Comparison of ENCODE assay signal across 8 cellular contexts in genomic region chr20:62238569-62239277, GRCh38. TPM values are rescaled to one million over a fixed set of nuclear protein-coding genes. Genes with fewer than 3 reads are reported as not detected.
DNase-seq lines count a peak whose midpoint lies in the region; ATAC-seq, FAIRE-seq and TF ChIP-seq lines count a peak whose summit lies in the region.

No MANE protein-coding gene starts in this region.

- H4K20me1 ChIP-seq in astrocyte (ENCODE audit: insufficient read depth, low read length) = peaks cover 46% of the 10 kb centered on the region

- FAIRE-seq in astrocyte (lab: Jason Lieb, UNC) = no peak

- peaks cover under 1% of the 10 kb centered on the region for H3K27me3 Mint-ChIP-seq in astrocyte (ENCODE audit: low read depth, unreplicated experiment)

- TF ChIP-seq CTCF in C4-2B (conservative IDR thresholded peaks at IDR 0.05) (no peak), astrocyte (IDR thresholded peaks at IDR 0.05; ENCODE audit: insufficient read depth, low read depth, low read length) (no peak), tibial nerve (IDR thresholded peaks at IDR 0.05) (no peak)

- H3K27me3 ChIP-seq in astrocyte (ENCODE audit: insufficient read depth, low read length) (no peaks in the 10 kb centered on the region), tibial nerve (peaks cover 0 to 1% of the 10 kb centered on the region in 2 donors)

- peaks cover 2% of the 10 kb centered on the region for H3K9me3 Mint-ChIP-seq in astrocyte (ENCODE audit: unreplicated experiment)

- peaks cover 11% of the 10 kb centered on the region for H3K36me3 Mint-ChIP-seq in astrocyte (ENCODE audit: low read depth, unreplicated experiment)

- peak overlapping the region; percentile 79 for H3K9ac ChIP-seq in astrocyte (ENCODE audit: low read length)

- peak overlapping the region; percentile 92 for H3K4me3 Mint-ChIP-seq in astrocyte (ENCODE audit: unreplicated experiment)

- H3K27ac Mint-ChIP-seq in astrocyte (ENCODE audit: unreplicated experiment) = peak overlapping the region; percentile 66

- H3K4me1 ChIP-seq in astrocyte (ENCODE audit: insufficient read depth, low read length) = peaks cover 9% of the 10 kb centered on the region
- H3K4me1 ChIP-seq in tibial nerve = peaks cover 0 to 30% (median 12%) of the 10 kb centered on the region in 4 donors

- DNase-seq in HuH-7.5 (ENCODE audit: low spot score) (peak; percentile 85), astrocyte (ENCODE audit: low read depth) (no peak), kidney tubule cell (ENCODE audit: low spot score) (peak; percentile 58), tibial nerve (ENCODE audit: low spot score in 2 of 2) (no peak), NCI-H128 (lab: John Stamatoyannopoulos, UW; ENCODE audit: unreplicated experiment) (no peak), GDM1 (lab: John Stamatoyannopoulos, UW) (no peak)

- TF ChIP-seq POLR2A in tibial nerve (IDR thresholded peaks at IDR 0.05) = no peak

- peak overlapping the region; percentile 80 for H3K27ac ChIP-seq in C4-2B
- H3K27ac ChIP-seq in astrocyte (ENCODE audit: low read depth, low read length) = no peak overlapping the region
- H3K27ac ChIP-seq in tibial nerve = peak overlapping the region; percentile 82 to 91 (median 84)

- no peak for TF ChIP-seq EP300 in tibial nerve (IDR thresholded peaks at IDR 0.05)

- peak; percentile 8 for ATAC-seq in GM19452 (IDR thresholded peaks at IDR 0.05; ENCODE audit: unreplicated experiment)

- H3K36me3 ChIP-seq in astrocyte (ENCODE audit: insufficient read depth, low read length) = no peaks in the 10 kb centered on the region
- H3K36me3 ChIP-seq in tibial nerve = peaks cover 0 to 9% (median 0%) of the 10 kb centered on the region in 3 donors

- H2AFZ ChIP-seq in astrocyte (ENCODE audit: low read depth, low read length) = peak overlapping the region; percentile 69

- H3K4me1 Mint-ChIP-seq in astrocyte (ENCODE audit: low read depth, unreplicated experiment) = peaks cover 10% of the 10 kb centered on the region

- peak overlapping the region; percentile 86 for H3K4me2 ChIP-seq in astrocyte (ENCODE audit: low read length)

- H3K9me3 ChIP-seq in astrocyte (ENCODE audit: insufficient read depth, low read depth, low read length) = peaks cover 2% of the 10 kb centered on the region
- H3K9me3 ChIP-seq in tibial nerve = no peaks in the 10 kb centered on the region

- H3K4me3 ChIP-seq in astrocyte (ENCODE audit: insufficient read depth, low read depth, low read length) (peak overlapping the region; percentile 67), tibial nerve (peak overlapping the region; percentile 69 to 97 (median 80))

- H3K79me2 ChIP-seq in astrocyte (ENCODE audit: insufficient read depth, low read length) = peaks cover 47% of the 10 kb centered on the region

- WGBS in tibial nerve, 2 donors = 1 to 2% methylated on average over 22 to 24 of the region's 70 CpGs

RNA-seq across cellular contexts. Expression of gene OSBPL2, which starts 0.4 kb away (rescaled TPM):
- 55.8 and 60.3 TPM in 2 replicates for total RNA-seq in astrocyte
- total RNA-seq in tibial nerve = 10 to 100 TPM; 23.1 to 31.6 (median 27.1) TPM

RNA-seq across cellular contexts. Expression of gene HRH3, which starts 18.6 kb away (rescaled TPM):
- total RNA-seq in astrocyte (0.07 TPM in 1 of 2 replicates, not detected in the other), tibial nerve (not detected)

RNA-seq across cellular contexts. Expression of gene MTG2, which starts 55.9 kb away (rescaled TPM):
- total RNA-seq in astrocyte (26.6 and 31.5 TPM in 2 replicates), tibial nerve (10 to 100 TPM; 24.7 to 46.9 (median 41.6) TPM)

Comparison
In these comparisons a context has a peak if more than half of its experiments do, and no peak if none do; other contexts are left out.
1. DNase-seq: peak in HuH-7.5 (single experiment) and kidney tubule cell (single experiment); none in astrocyte (single experiment), tibial nerve (0 of 2), NCI-H128 (single experiment) and GDM1 (single experiment).